In genomic region chr3:16379838-16380237, GRCh38 we compare ENCODE assay signal across 17 cellular contexts.
DNase-seq lines count a peak whose midpoint lies in the region; ATAC-seq and TF ChIP-seq lines count a peak whose summit lies in the region.
"Had no signal": no experiment of that assay in that cellular context is flagged by ENCODE, and none has a peak within 500 bp of the region (broad histone marks: within the 10 kb centered on the region; RNA-seq: fewer than 3 reads in every experiment).

No MANE protein-coding gene starts in this region.

- peaks cover 19% of the 10 kb centered on the region for H3K9me3 Mint-ChIP-seq in activated CD8-positive, alpha-beta T cell treated with anti-CD3 and anti-CD28 coated beads for 36 hours
- peaks cover 18% of the 10 kb centered on the region for H3K9me3 Mint-ChIP-seq in activated CD8-positive, alpha-beta T cell treated with anti-CD3 and anti-CD28 coated beads, Interleukin-2, amount 10 ng/mL, durations not matched to agents 7 days and 5 days (ENCODE audit: insufficient read depth)
- peaks cover 0 to 3% (median 0%) of the 10 kb centered on the region in 3 donors for H3K9me3 Mint-ChIP-seq in T-cell
- peaks cover 3% of the 10 kb centered on the region for H3K9me3 Mint-ChIP-seq in stimulated activated memory B cell treated with anti-CD40 and anti-IgM and Interleukin-4, amounts not matched to agents 10 μg/mL and 1 μg/mL and 100 μg/mL, for 72 hours

- H3K4me1 Mint-ChIP-seq in activated CD8-positive, alpha-beta T cell treated with anti-CD3 and anti-CD28 coated beads for 36 hours (ENCODE audit: low read depth) = peaks cover 93% of the 10 kb centered on the region
- H3K4me1 Mint-ChIP-seq in activated CD8-positive, alpha-beta T cell treated with anti-CD3 and anti-CD28 coated beads, Interleukin-2, amount 10 ng/mL, durations not matched to agents 7 days and 5 days (ENCODE audit: low read depth) = peaks cover 71% of the 10 kb centered on the region
- H3K4me1 Mint-ChIP-seq in T-cell = peaks cover 75 to 80% (median 79%) of the 10 kb centered on the region in 3 donors
- H3K4me1 Mint-ChIP-seq in stimulated activated memory B cell treated with anti-CD40 and anti-IgM and Interleukin-4, amounts not matched to agents 10 μg/mL and 1 μg/mL and 100 μg/mL, for 72 hours = peaks cover 86% of the 10 kb centered on the region

- H3K27me3 Mint-ChIP-seq in activated CD8-positive, alpha-beta T cell treated with anti-CD3 and anti-CD28 coated beads for 36 hours = no peaks in the 10 kb centered on the region
- H3K27me3 Mint-ChIP-seq in activated CD8-positive, alpha-beta T cell treated with anti-CD3 and anti-CD28 coated beads, Interleukin-2, amount 10 ng/mL, durations not matched to agents 7 days and 5 days (ENCODE audit: low read depth) = no peaks in the 10 kb centered on the region
- no peaks in the 10 kb centered on the region for H3K27me3 Mint-ChIP-seq in T-cell
- no peaks in the 10 kb centered on the region for H3K27me3 Mint-ChIP-seq in stimulated activated memory B cell treated with anti-CD40 and anti-IgM and Interleukin-4, amounts not matched to agents 10 μg/mL and 1 μg/mL and 100 μg/mL, for 72 hours
- H3K27me3 Mint-ChIP-seq: activated naive CD8-positive, alpha-beta T cell treated with anti-CD3 and anti-CD28 coated beads, Interleukin-2, amount 10 ng/mL, durations not matched to agents 7 days and 5 days had no signal

- H3K27ac Mint-ChIP-seq in activated CD8-positive, alpha-beta T cell treated with anti-CD3 and anti-CD28 coated beads for 36 hours = peak overlapping the region; percentile 93
- no peak overlapping the region for H3K27ac Mint-ChIP-seq in activated CD8-positive, alpha-beta T cell treated with anti-CD3 and anti-CD28 coated beads, Interleukin-2, amount 10 ng/mL, durations not matched to agents 7 days and 5 days
- H3K27ac Mint-ChIP-seq in T-cell = peak overlapping the region; percentile 28 to 95
- H3K27ac Mint-ChIP-seq in stimulated activated memory B cell treated with anti-CD40 and anti-IgM and Interleukin-4, amounts not matched to agents 10 μg/mL and 1 μg/mL and 100 μg/mL, for 72 hours = peak overlapping the region; percentile 94
- H3K27ac Mint-ChIP-seq: activated naive CD8-positive, alpha-beta T cell treated with anti-CD3 and anti-CD28 coated beads, Interleukin-2, amount 10 ng/mL, durations not matched to agents 7 days and 5 days; nephron progenitor cell had no signal

- POLR2A ChIA-PET in activated CD8-positive, alpha-beta T cell treated with anti-CD3 and anti-CD28 coated beads for 36 hours (lab: Charles Lee) = interaction anchor here (0.6 to 2.3 kb wide), 5 partner anchors 10 to 130 kb away, joined by 3 to 8 read pairs (median 3); no protein-coding TSS in a partner anchor
- POLR2A ChIA-PET in activated CD8-positive, alpha-beta T cell treated with anti-CD3 and anti-CD28 coated beads, Interleukin-2, amount 10 ng/mL, durations not matched to agents 7 days and 5 days (lab: Charles Lee) = interaction anchor here (1.2 to 3.3 kb wide), 3 partner anchors 102 to 137 kb away, joined by 3 to 12 read pairs (median 3); no protein-coding TSS in a partner anchor
- POLR2A ChIA-PET in T-cell (lab: Charles Lee) = interaction anchor here in 1 of 2 donors (0.7 to 0.8 kb wide), 2 partner anchors 90 to 132 kb away, joined by 3 read pairs; no protein-coding TSS in a partner anchor

- CTCF ChIA-PET in activated CD8-positive, alpha-beta T cell treated with anti-CD3 and anti-CD28 coated beads for 36 hours (lab: Charles Lee) = interaction anchor here (0.9 to 1.6 kb wide), 2 partner anchors 63 to 90 kb away, joined by 3 read pairs; no protein-coding TSS in a partner anchor
- CTCF ChIA-PET in activated CD8-positive, alpha-beta T cell treated with anti-CD3 and anti-CD28 coated beads, Interleukin-2, amount 10 ng/mL, durations not matched to agents 7 days and 5 days (lab: Charles Lee) = interaction anchor here (0.7 kb wide), 1 partner anchor 136 kb away, joined by 5 read pairs; no protein-coding TSS in a partner anchor
- CTCF ChIA-PET in T-cell (lab: Charles Lee) = no interaction called here

- intact Hi-C loops in activated CD8-positive, alpha-beta T cell treated with anti-CD3 and anti-CD28 coated beads for 36 hours (cut with micrococcal nuclease) = loop anchor here (5.0 kb wide), 1 partner anchor 93 kb away; no protein-coding TSS in a partner anchor

- ATAC-seq in activated CD8-positive, alpha-beta T cell treated with anti-CD3 and anti-CD28 coated beads for 36 hours = peak; percentile 53
- ATAC-seq in activated CD8-positive, alpha-beta T cell treated with anti-CD3 and anti-CD28 coated beads, Interleukin-2, amount 10 ng/mL, durations not matched to agents 7 days and 5 days = no peak
- ATAC-seq in GM21447 (IDR thresholded peaks at IDR 0.05; ENCODE audit: unreplicated experiment) = peak; percentile 23
- ATAC-seq in T-cell (replicated peaks in 1 of 4) = no peak
- ATAC-seq in stimulated activated memory B cell treated with anti-CD40 and anti-IgM and Interleukin-4, amounts not matched to agents 10 μg/mL and 1 μg/mL and 100 μg/mL, for 72 hours = no peak
- ATAC-seq: A549 had no signal

- peaks cover 84% of the 10 kb centered on the region for H3K36me3 Mint-ChIP-seq in activated CD8-positive, alpha-beta T cell treated with anti-CD3 and anti-CD28 coated beads for 36 hours (ENCODE audit: low read depth)
- peaks cover 89% of the 10 kb centered on the region for H3K36me3 Mint-ChIP-seq in activated CD8-positive, alpha-beta T cell treated with anti-CD3 and anti-CD28 coated beads, Interleukin-2, amount 10 ng/mL, durations not matched to agents 7 days and 5 days (ENCODE audit: low read depth)
- peaks cover 43% of the 10 kb centered on the region for H3K36me3 Mint-ChIP-seq in T-cell
- H3K36me3 Mint-ChIP-seq in stimulated activated memory B cell treated with anti-CD40 and anti-IgM and Interleukin-4, amounts not matched to agents 10 μg/mL and 1 μg/mL and 100 μg/mL, for 72 hours = peaks cover 89% of the 10 kb centered on the region

- H3K4me3 Mint-ChIP-seq in activated CD8-positive, alpha-beta T cell treated with anti-CD3 and anti-CD28 coated beads for 36 hours = no peak overlapping the region
- H3K4me3 Mint-ChIP-seq in activated CD8-positive, alpha-beta T cell treated with anti-CD3 and anti-CD28 coated beads, Interleukin-2, amount 10 ng/mL, durations not matched to agents 7 days and 5 days = no peak overlapping the region
- peak overlapping the region in 1 of 3 donors; percentile 9 for H3K4me3 Mint-ChIP-seq in T-cell
- no peak overlapping the region for H3K4me3 Mint-ChIP-seq in stimulated activated memory B cell treated with anti-CD40 and anti-IgM and Interleukin-4, amounts not matched to agents 10 μg/mL and 1 μg/mL and 100 μg/mL, for 72 hours
- H3K4me3 Mint-ChIP-seq: activated naive CD8-positive, alpha-beta T cell treated with anti-CD3 and anti-CD28 coated beads, Interleukin-2, amount 10 ng/mL, durations not matched to agents 7 days and 5 days; nephron progenitor cell had no signal

- TF ChIP-seq CTCF in activated CD8-positive, alpha-beta T cell treated with anti-CD3 and anti-CD28 coated beads for 36 hours (IDR thresholded peaks at IDR 0.05) = no peak

- peak; percentile 33 for DNase-seq in activated CD8-positive, alpha-beta T cell treated with anti-CD3 and anti-CD28 coated beads for 36 hours
- DNase-seq in activated CD8-positive, alpha-beta T cell treated with anti-CD3 and anti-CD28 coated beads, Interleukin-2, amount 10 ng/mL, durations not matched to agents 7 days and 5 days = no peak
- DNase-seq in T-cell (no peak), NCI-H187 (lab: John Stamatoyannopoulos, UW) (no peak), NCI-H69 (lab: John Stamatoyannopoulos, UW) (no peak), cerebellum (ENCODE audit: low spot score) (no peak)
- DNase-seq: activated CD8-positive, alpha-beta memory T cell treated with anti-CD3 and anti-CD28 coated beads for 24 hours; activated naive CD8-positive, alpha-beta T cell treated with anti-CD3 and anti-CD28 coated beads, Interleukin-2, amount 10 ng/mL, durations not matched to agents 7 days and 5 days; H7; NCI-H1092 treated with DMSO at 0.1 percent for 48 hours; nephron progenitor cell; NK-92 treated with Interleukin-12 subunit alpha and Interleukin-12 subunit beta, amount 100 ng/mL, for 24 hours; retina; SHP77 treated with DMSO at 0.1 percent for 48 hours had no signal

Comparison
In these comparisons a context has a peak if more than half of its experiments do, and no peak if none do; other contexts are left out.
1. ATAC-seq: peak in activated CD8-positive, alpha-beta T cell treated with anti-CD3 and anti-CD28 coated beads for 36 hours (single experiment) and GM21447 (single experiment); none in activated CD8-positive, alpha-beta T cell treated with anti-CD3 and anti-CD28 coated beads, Interleukin-2, amount 10 ng/mL, durations not matched to agents 7 days and 5 days (single experiment), T-cell (0 of 4) and stimulated activated memory B cell treated with anti-CD40 and anti-IgM and Interleukin-4, amounts not matched to agents 10 μg/mL and 1 μg/mL and 100 μg/mL, for 72 hours (single experiment).
2. CTCF ChIA-PET loops: an anchor here in activated CD8-positive, alpha-beta T cell treated with anti-CD3 and anti-CD28 coated beads for 36 hours (0.9 to 1.6 kb wide) and activated CD8-positive, alpha-beta T cell treated with anti-CD3 and anti-CD28 coated beads, Interleukin-2, amount 10 ng/mL, durations not matched to agents 7 days and 5 days (0.7 kb wide); none called in T-cell.